Comparison of ENCODE assay signal across 19 cellular contexts in the genomic region with DNA sequence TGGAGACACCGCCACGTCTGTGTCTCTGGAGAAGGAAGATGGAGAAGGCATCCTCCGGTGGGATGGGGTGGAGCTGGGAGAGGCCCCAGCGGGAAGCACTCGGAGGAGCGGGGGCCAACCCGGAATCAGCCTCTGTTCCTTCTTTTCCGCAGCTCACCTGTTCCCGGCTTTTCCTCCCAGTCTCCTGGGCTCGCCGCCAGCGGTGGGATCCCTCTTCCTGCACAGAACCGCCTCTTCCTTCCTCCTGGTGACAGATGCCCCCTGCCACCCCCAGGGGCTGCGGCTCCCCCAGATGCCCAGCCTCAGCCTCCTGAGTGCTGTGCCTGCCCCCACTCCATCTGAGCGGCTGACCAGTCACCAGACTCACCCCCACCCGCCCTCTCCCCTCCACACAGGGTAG. TPM values are rescaled to one million over a fixed set of nuclear protein-coding genes. Genes with fewer than 3 reads are reported as not detected.
DNase-seq lines count a peak whose midpoint lies in the region; ATAC-seq and TF ChIP-seq lines count a peak whose summit lies in the region.
"Had no signal": no experiment of that assay in that cellular context is flagged by ENCODE, and none has a peak within 500 bp of the region (broad histone marks: within the 10 kb centered on the region; RNA-seq: fewer than 3 reads in every experiment).

No MANE protein-coding gene starts in this region.

- H3F3A ChIP-seq in smooth muscle cell (ENCODE audit: low read depth) (no peaks in the 10 kb centered on the region), neural progenitor cell (ENCODE audit: low read depth) (no peaks in the 10 kb centered on the region)

- H3K9me3 ChIP-seq in left ventricle myocardium inferior (replicated peaks) = peaks cover 14% of the 10 kb centered on the region
- no peaks in the 10 kb centered on the region for H3K9me3 ChIP-seq in endodermal cell (ENCODE audit: control insufficient read depth, low read length)
- H3K9me3 ChIP-seq in smooth muscle cell (replicated peaks; ENCODE audit: low read depth) = no peaks in the 10 kb centered on the region
- H3K9me3 ChIP-seq in neural progenitor cell (ENCODE audit: low read depth) = no peaks in the 10 kb centered on the region

- TF ChIP-seq CTCF in left ventricle myocardium inferior (IDR thresholded peaks at IDR 0.05; ENCODE audit: borderline replicate concordance) (no peak), endodermal cell (conservative IDR thresholded peaks at IDR 0.05) (no peak), smooth muscle cell (IDR thresholded peaks at IDR 0.05; ENCODE audit: borderline replicate concordance, insufficient read depth, poor library complexity, severe bottlenecking) (no peak), neural progenitor cell (IDR thresholded peaks at IDR 0.05) (no peak)

- H3K4me1 ChIP-seq in left ventricle myocardium inferior (peaks cover 67% of the 10 kb centered on the region), endodermal cell (ENCODE audit: control insufficient read depth, insufficient read depth, low read length) (no peaks in the 10 kb centered on the region), smooth muscle cell (ENCODE audit: low read depth) (no peaks in the 10 kb centered on the region), neural progenitor cell (no peaks in the 10 kb centered on the region)

- no peak for DNase-seq in left ventricle myocardium inferior
- DNase-seq in cardiac septum (ENCODE audit: low spot score) = no peak
- peak; percentile 39 for DNase-seq in endodermal cell
- DNase-seq in posterior vena cava (ENCODE audit: low spot score) = peak; percentile 80
- no peak for DNase-seq in smooth muscle cell (lab: John Stamatoyannopoulos, UW; ENCODE audit: unreplicated experiment)
- DNase-seq in neural progenitor cell (ENCODE audit: low spot score) = no peak
- no peak for DNase-seq in DMS 273 (lab: John Stamatoyannopoulos, UW; ENCODE audit: unreplicated experiment)
- DNase-seq: 8988T; CD4-positive, alpha-beta T cell; DMS53; NCI-H1092 treated with DMSO at 0.1 percent for 48 hours; NCI-H1436; NCI-H1930; NCI-H2107; NCI-H2227 treated with DMSO at 0.1 percent for 48 hours; RPMI8226; SHP77 treated with DMSO at 0.1 percent for 48 hours had no signal

- no peak overlapping the region for H3K9ac ChIP-seq in endodermal cell (ENCODE audit: extremely low read depth, low read length, poor library complexity, severe bottlenecking)
- H3K9ac ChIP-seq in smooth muscle cell (ENCODE audit: low read depth) = no peak overlapping the region
- no peak overlapping the region for H3K9ac ChIP-seq in neural progenitor cell

- no peak overlapping the region for H2AFZ ChIP-seq in smooth muscle cell (ENCODE audit: low read depth)
- H2AFZ ChIP-seq in neural progenitor cell (replicated peaks) = no peak overlapping the region

- no peak overlapping the region for H3K4me3 ChIP-seq in left ventricle myocardium inferior
- H3K4me3 ChIP-seq in endodermal cell (ENCODE audit: low read length) = no peak overlapping the region
- H3K4me3 ChIP-seq in smooth muscle cell = no peak overlapping the region
- no peak overlapping the region for H3K4me3 ChIP-seq in neural progenitor cell
- H3K4me3 ChIP-seq: K562 had no signal

- H3K36me3 ChIP-seq in left ventricle myocardium inferior = no peaks in the 10 kb centered on the region
- no peaks in the 10 kb centered on the region for H3K36me3 ChIP-seq in endodermal cell (ENCODE audit: control insufficient read depth, insufficient read depth, low read length)
- H3K36me3 ChIP-seq in smooth muscle cell (ENCODE audit: low read depth) = no peaks in the 10 kb centered on the region
- no peaks in the 10 kb centered on the region for H3K36me3 ChIP-seq in neural progenitor cell

- H3K79me2 ChIP-seq in smooth muscle cell (ENCODE audit: low read depth) (no peaks in the 10 kb centered on the region), neural progenitor cell (ENCODE audit: low read depth) (no peaks in the 10 kb centered on the region)

- peaks cover 36% of the 10 kb centered on the region for H4K20me1 ChIP-seq in smooth muscle cell (ENCODE audit: low read depth)
- H4K20me1 ChIP-seq in neural progenitor cell (ENCODE audit: low read depth) = no peaks in the 10 kb centered on the region

- no peaks in the 10 kb centered on the region for H3K9me3 Mint-ChIP-seq in endodermal cell
- H3K9me3 Mint-ChIP-seq in neural progenitor cell = peaks cover 15% of the 10 kb centered on the region
- H3K9me3 Mint-ChIP-seq: CD4-positive, alpha-beta T cell had no signal

- no peak overlapping the region for H3K4me2 ChIP-seq in smooth muscle cell
- H3K4me2 ChIP-seq in neural progenitor cell = no peak overlapping the region

- H3K27ac Mint-ChIP-seq in endodermal cell (no peak overlapping the region), neural progenitor cell (no peak overlapping the region)
- H3K27ac Mint-ChIP-seq: CD4-positive, alpha-beta T cell had no signal

- ATAC-seq in GM19351 (IDR thresholded peaks at IDR 0.05; ENCODE audit: unreplicated experiment) = no peak
- ATAC-seq: K562 had no signal

- no peak overlapping the region for H3K4me3 Mint-ChIP-seq in endodermal cell
- no peak overlapping the region for H3K4me3 Mint-ChIP-seq in neural progenitor cell
- H3K4me3 Mint-ChIP-seq: CD4-positive, alpha-beta T cell had no signal

- H3K27ac ChIP-seq in left ventricle myocardium inferior (replicated peaks) = peak overlapping the region; percentile 20
- no peak overlapping the region for H3K27ac ChIP-seq in endodermal cell (ENCODE audit: low read depth, low read length)
- H3K27ac ChIP-seq in smooth muscle cell (ENCODE audit: low read depth) = no peak overlapping the region
- no peak overlapping the region for H3K27ac ChIP-seq in neural progenitor cell

- H3K36me3 Mint-ChIP-seq in endodermal cell (ENCODE audit: low read depth) = peaks cover 5% of the 10 kb centered on the region
- peaks cover 18% of the 10 kb centered on the region for H3K36me3 Mint-ChIP-seq in neural progenitor cell

- H3K27me3 ChIP-seq in left ventricle myocardium inferior (ENCODE audit: low read depth) (no peaks in the 10 kb centered on the region), endodermal cell (ENCODE audit: control insufficient read depth, insufficient read depth, low read length, poor library complexity, severe bottlenecking) (no peaks in the 10 kb centered on the region), smooth muscle cell (ENCODE audit: low read depth) (no peaks in the 10 kb centered on the region), neural progenitor cell (no peaks in the 10 kb centered on the region)

- intact Hi-C loops in left ventricle myocardium inferior (cut with micrococcal nuclease) (no loop called here), cardiac septum (cut with DNase I) (no loop called here), posterior vena cava (cut with DNase I) (loop anchor here in 1 of 2 donors (10.0 kb wide), 1 partner anchor 938 kb away; no protein-coding TSS in a partner anchor)

- H3K4me1 Mint-ChIP-seq in endodermal cell (peaks cover 2% of the 10 kb centered on the region), neural progenitor cell (peaks cover 22% of the 10 kb centered on the region)

- 90 to 96% methylated on average over 6 to 16 of the region's 16 CpGs for WGBS in endodermal cell (ENCODE audit: insufficient coverage in 1 of 2, insufficient read length in 1 of 2), 2 experiments
- WGBS in smooth muscle cell (ENCODE audit: low lambda C conversion rate) = 93% methylated on average over 13 of the region's 16 CpGs

- no peaks in the 10 kb centered on the region for H3K27me3 Mint-ChIP-seq in endodermal cell (ENCODE audit: insufficient read depth)
- no peaks in the 10 kb centered on the region for H3K27me3 Mint-ChIP-seq in neural progenitor cell (ENCODE audit: insufficient read depth, low read depth)
- H3K27me3 Mint-ChIP-seq: CD4-positive, alpha-beta T cell had no signal

RNA-seq across cellular contexts. Expression of a gene that starts 23.3 kb away (rescaled TPM):
- total RNA-seq in left ventricle myocardium inferior (0.77 TPM), cardiac septum (1.4 TPM), endodermal cell (1 to 10 TPM in 1 of 2 donors, under 1 TPM in 1; 0.80 to 2.5 TPM), posterior vena cava (1 to 10 TPM; 1.7 to 2.7 TPM), smooth muscle cell (0.13 and 0.99 TPM in 2 replicates), neural progenitor cell (ENCODE audit: low replicate concordance) (0.19 and 0.56 TPM in 2 replicates)
- polyA plus RNA-seq in endodermal cell (2013, experiment 1 of 2) = 0.11 TPM
- polyA plus RNA-seq in endodermal cell (2013, experiment 2 of 2) = 0.33 TPM
- polyA plus RNA-seq in smooth muscle cell = 0.14 and 0.89 TPM in 2 replicates

Comparison
In these comparisons a context has a peak if more than half of its experiments do, and no peak if none do; other contexts are left out.
1. DNase-seq: peak in endodermal cell (single experiment) and posterior vena cava (single experiment); none in left ventricle myocardium inferior (single experiment), cardiac septum (single experiment), smooth muscle cell (single experiment), neural progenitor cell (single experiment) and DMS 273 (single experiment).